9 cellular contexts compared by ENCODE assay signal in genomic region chr9:131008909-131009618, GRCh38. TPM values are rescaled to one million over a fixed set of nuclear protein-coding genes. Genes with fewer than 3 reads are reported as not detected.
A peak's percentile ranks its signal among the peaks of the same experiment; 100 is the strongest.
DNase-seq lines count a peak whose midpoint lies in the region; ATAC-seq and TF ChIP-seq lines count a peak whose summit lies in the region.
"Had no signal": no experiment of that assay in that cellular context is flagged by ENCODE, and none has a peak within 500 bp of the region (broad histone marks: within the 10 kb centered on the region; RNA-seq: fewer than 3 reads in every experiment).

Gene LAMC3, plus strand, starts transcription at chr9:131009174. Its CDS starts 41 bp downstream, at chr9:131009215.

- H3K27ac ChIP-seq in SK-N-SH (ENCODE audit: low read depth in 2 of 2, low read length in 1 of 2), result no peak within 1 kb of the TSS
- no peak within 1 kb of the TSS for H3K27ac ChIP-seq in right cardiac atrium (ENCODE audit: low read length)
- peak within 1 kb of the TSS in 3 of 8 donors; percentile 13 to 69 (median 36) for H3K27ac ChIP-seq in spleen
- no peak within 1 kb of the TSS for H3K27ac ChIP-seq in gastroesophageal sphincter
- H3K27ac ChIP-seq: PC-9 had no signal

- H3K9me3 ChIP-seq in SK-N-SH (no peaks in the 10 kb centered on the region), right cardiac atrium (ENCODE audit: control insufficient read depth, low read length) (no peaks in the 10 kb centered on the region), spleen (no peaks in the 10 kb centered on the region), gastroesophageal sphincter (no peaks in the 10 kb centered on the region)

- peak within 1 kb of the TSS; percentile 13 to 26; a peak in 3 of 4 replicates for H3K4me3 ChIP-seq in SK-N-SH (ENCODE audit: low read depth in 2 of 2, low read length in 1 of 2)
- H3K4me3 ChIP-seq in right cardiac atrium (ENCODE audit: low read length), result peak within 1 kb of the TSS; percentile 40
- peak within 1 kb of the TSS in 7 of 8 donors; percentile 17 to 64 (median 30) for H3K4me3 ChIP-seq in spleen
- H3K4me3 ChIP-seq in gastroesophageal sphincter, result peak within 1 kb of the TSS in 1 of 2 donors; percentile 40
- H3K4me3 ChIP-seq: PC-9 had no signal

- ATAC-seq in right cardiac atrium (peak; percentile 48 to 49), gastroesophageal sphincter (no peak)

- DNase-seq in NCI-H1092 treated with DMSO at 0.1 percent for 48 hours (lab: John Stamatoyannopoulos, UW) (peak; percentile 18), NCI-H1092 (lab: John Stamatoyannopoulos, UW) (no peak), SK-N-SH (peak; percentile 84), right cardiac atrium (peak in 1 of 3 donors; percentile 36), spleen (no peak), NCI-H1436 (lab: John Stamatoyannopoulos, UW) (no peak)
- no peak for DNase-seq in activated CD4-positive, alpha-beta T cell treated with anti-CD3 and anti-CD28 coated beads, Interleukin-2, amount 50 U/mL, for 4 hours

- H3K79me2 ChIP-seq in SK-N-SH (ENCODE audit: insufficient read depth), result no peaks in the 10 kb centered on the region

- intact Hi-C loops in right cardiac atrium (cut with DNase I), result loop anchor here in 1 of 4 donors (2.0 kb wide), 1 partner anchor 36 kb away; no protein-coding TSS in a partner anchor
- intact Hi-C loops in spleen (cut with DNase I; ENCODE audit: low total_unique reads), result no loop called here

- TF ChIP-seq CTCF in SK-N-SH (IDR thresholded peaks at IDR 0.05), result peak; percentile 34; the same call in 1 of the 2 replicates
- TF ChIP-seq CTCF in spleen (IDR thresholded peaks at IDR 0.05 in 8 of 11, conservative IDR thresholded peaks at IDR 0.05 in 3 of 11), result peak in 8 of 11 experiments; percentile 18 to 62 (median 44)
- peak in 2 of 4 experiments; percentile 23 to 41 for TF ChIP-seq CTCF in gastroesophageal sphincter (IDR thresholded peaks at IDR 0.05)

- no peak within 1 kb of the TSS for H3K9ac ChIP-seq in SK-N-SH

- peaks cover 35% of the 10 kb centered on the region for H3K27me3 ChIP-seq in SK-N-SH (ENCODE audit: insufficient read depth)
- no peaks in the 10 kb centered on the region for H3K27me3 ChIP-seq in right cardiac atrium (ENCODE audit: control insufficient read depth, insufficient read depth)
- peaks cover 0 to 78% (median 36%) of the 10 kb centered on the region in 7 donors for H3K27me3 ChIP-seq in spleen (replicated peaks in 1 of 7)
- H3K27me3 ChIP-seq in gastroesophageal sphincter, result peaks cover 67% of the 10 kb centered on the region

- POLR2A ChIA-PET in SK-N-SH (lab: Yijun Ruan, JAX), result no interaction called here

- TF ChIP-seq POLR2A in spleen (IDR thresholded peaks at IDR 0.05) (no peak), gastroesophageal sphincter (IDR thresholded peaks at IDR 0.05) (no peak)

- H3K9me2 ChIP-seq in SK-N-SH, result no peaks in the 10 kb centered on the region

- WGBS in SK-N-SH (ENCODE audit: low lambda C conversion rate), result 9% methylated on average over 34 of the region's 88 CpGs
- 7% methylated on average over 88 of the region's 88 CpGs for WGBS in right cardiac atrium
- 8 to 65% (median 10%) methylated on average over 4 to 88 of the region's 88 CpGs for WGBS in spleen, 5 donors
- WGBS in gastroesophageal sphincter (ENCODE audit: low coverage in 1 of 2), 2 donors, result no CpG with 5 or more reads among the region's 88 CpGs

- H3K4me1 ChIP-seq in SK-N-SH (ENCODE audit: control insufficient read depth in 1 of 2, insufficient read depth in 2 of 2, low read depth in 1 of 2, low read length in 1 of 2), result no peaks in the 10 kb centered on the region; a peak in 1 of 4 replicates
- no peaks in the 10 kb centered on the region for H3K4me1 ChIP-seq in right cardiac atrium (ENCODE audit: control insufficient read depth, insufficient read depth, low read length)
- peaks cover 0 to 26% (median 15%) of the 10 kb centered on the region in 6 donors for H3K4me1 ChIP-seq in spleen
- peaks cover 0 to 11% (median 4%) of the 10 kb centered on the region in 3 donors for H3K4me1 ChIP-seq in gastroesophageal sphincter

- no peak within 1 kb of the TSS; the same call in 1 of the 2 replicates for H2AFZ ChIP-seq in SK-N-SH (ENCODE audit: low read depth)
- H2AFZ ChIP-seq: PC-9 had no signal

- TF ChIP-seq EP300 in SK-N-SH (IDR thresholded peaks at IDR 0.05; ENCODE audit: borderline replicate concordance in 1 of 2, low read depth in 1 of 2, low read length in 1 of 2) (no peak), gastroesophageal sphincter (IDR thresholded peaks at IDR 0.05) (no peak)

- no peaks in the 10 kb centered on the region for H4K20me1 ChIP-seq in SK-N-SH (ENCODE audit: insufficient read depth)

- 0 out of 2 replicates have a peak within 1 kb of the TSS, but pooled peaks have one; percentile 16 for H3K4me2 ChIP-seq in SK-N-SH
- H3K4me2 ChIP-seq: PC-9 had no signal

- no peaks in the 10 kb centered on the region for H3F3A ChIP-seq in SK-N-SH (replicated peaks; ENCODE audit: insufficient read depth)

- CTCF ChIA-PET in SK-N-SH (lab: Yijun Ruan, JAX), result interaction anchor here (0.7 to 2.4 kb wide), 3 partner anchors 37 to 344 kb away, joined by 3 to 9 read pairs (median 3); no protein-coding TSS in a partner anchor

- peak; percentile 27; the same call in 1 of the 2 replicates for TF ChIP-seq RAD21 in SK-N-SH (IDR thresholded peaks at IDR 0.05; ENCODE audit: low read length)

- no peaks in the 10 kb centered on the region for H3K36me3 ChIP-seq in SK-N-SH (replicated peaks in 1 of 2; ENCODE audit: control insufficient read depth in 1 of 2, insufficient read depth in 2 of 2, low read length in 1 of 2)
- H3K36me3 ChIP-seq in spleen, result no peaks in the 10 kb centered on the region
- no peaks in the 10 kb centered on the region for H3K36me3 ChIP-seq in gastroesophageal sphincter

TF ChIP-seq in SK-N-SH, 30 proteins besides CTCF, POLR2A, EP300 and RAD21:
- TF ChIP-seq SMC3 (IDR thresholded peaks at IDR 0.05; ENCODE audit: low read depth, low read length) (peak; percentile 11; the same call in 1 of the 2 replicates), CHD2 (IDR thresholded peaks at IDR 0.05; ENCODE audit: low read length, partially characterized antibody) (no peak), RFX5 (IDR thresholded peaks at IDR 0.05; ENCODE audit: low read length) (no peak), MAX (IDR thresholded peaks at IDR 0.05; ENCODE audit: low read depth) (0 out of 2 replicates have a peak, but pooled peaks have one; percentile 36)
- TF ChIP-seq, protein P1, sequence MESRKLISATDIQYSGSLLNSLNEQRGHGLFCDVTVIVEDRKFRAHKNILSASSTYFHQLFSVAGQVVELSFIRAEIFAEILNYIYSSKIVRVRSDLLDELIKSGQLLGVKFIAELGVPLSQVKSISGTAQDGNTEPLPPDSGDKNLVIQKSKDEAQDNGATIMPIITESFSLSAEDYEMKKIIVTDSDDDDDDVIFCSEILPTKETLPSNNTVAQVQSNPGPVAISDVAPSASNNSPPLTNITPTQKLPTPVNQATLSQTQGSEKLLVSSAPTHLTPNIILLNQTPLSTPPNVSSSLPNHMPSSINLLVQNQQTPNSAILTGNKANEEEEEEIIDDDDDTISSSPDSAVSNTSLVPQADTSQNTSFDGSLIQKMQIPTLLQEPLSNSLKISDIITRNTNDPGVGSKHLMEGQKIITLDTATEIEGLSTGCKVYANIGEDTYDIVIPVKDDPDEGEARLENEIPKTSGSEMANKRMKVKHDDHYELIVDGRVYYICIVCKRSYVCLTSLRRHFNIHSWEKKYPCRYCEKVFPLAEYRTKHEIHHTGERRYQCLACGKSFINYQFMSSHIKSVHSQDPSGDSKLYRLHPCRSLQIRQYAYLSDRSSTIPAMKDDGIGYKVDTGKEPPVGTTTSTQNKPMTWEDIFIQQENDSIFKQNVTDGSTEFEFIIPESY (IDR thresholded peaks at IDR 0.05; ENCODE audit: borderline replicate concordance, low read depth), result no peak

RNA-seq across cellular contexts. Expression of gene LAMC3, which starts in this region (rescaled TPM):
- 0.06 and 0.07 TPM in 2 replicates for polyA plus RNA-seq in SK-N-SH (2012; rRNA removed)
- polyA plus RNA-seq in SK-N-SH (2012; cell fraction: cytosol; rRNA removed), result 0.01 and 0.08 TPM in 2 replicates
- 0.07 and 0.23 TPM in 2 replicates for polyA plus RNA-seq in SK-N-SH (2012; cell fraction: nucleus; rRNA removed)
- 1 to 10 TPM in 3 of 4 donors, under 1 TPM in 1; 0.51 to 2.6 (median 1.5) TPM for total RNA-seq in right cardiac atrium
- polyA plus RNA-seq in right cardiac atrium, result 1.4 TPM
- 10 to 100 TPM; 11.7 to 79.5 (median 36.2) TPM for total RNA-seq in spleen
- polyA plus RNA-seq in spleen, result 10 to 100 TPM in 2 of 3 donors, 1 to 10 TPM in 1; 9.1 to 30.1 (median 20.5) TPM
- under 1 TPM in 3 of 4 donors, not detected in 1; under 0.01 to 0.78 (median 0.50) TPM for total RNA-seq in gastroesophageal sphincter

Comparison
In these comparisons a context has a peak if more than half of its experiments do, and no peak if none do; other contexts are left out.
1. Peak in DNase-seq, H3K4me3 ChIP-seq and H3K4me2 ChIP-seq in SK-N-SH; RNA of the gene not detected or under 1 TPM.